In genomic region chr6:53771780-53772624, GRCh38 we compare ENCODE assay signal across 20 cellular contexts. TPM values are rescaled to one million over a fixed set of nuclear protein-coding genes. Genes with fewer than 3 reads are reported as not detected.
DNase-seq lines count a peak whose midpoint lies in the region; ATAC-seq and TF ChIP-seq lines count a peak whose summit lies in the region.
"Had no signal": no experiment of that assay in that cellular context is flagged by ENCODE, and none has a peak within 500 bp of the region (broad histone marks: within the 10 kb centered on the region; RNA-seq: fewer than 3 reads in every experiment).

No MANE protein-coding gene starts in this region.

- no peak for ATAC-seq in stimulated activated naive CD8-positive, alpha-beta T cell treated with anti-CD3 and anti-CD28 coated beads, Interleukin-15, amount 100 ng/mL, for 72 hours
- ATAC-seq: GM12878; stimulated activated naive CD8-positive, alpha-beta T cell treated with anti-CD3 and anti-CD28 coated beads, Interleukin-15, Interleukin-2, amounts not matched to agents 100 U/mL and 50 U/mL, for 24 hours; T-cell had no signal

- in situ Hi-C loops in brain microvascular endothelial cell (cut with HindIII; ENCODE audit: low pct_ligation_motif_present, low sequenced_read_pairs), result no loop called here

- DNase-seq in DMS 273 treated with DMSO at 0.1 percent for 48 hours (lab: John Stamatoyannopoulos, UW) (peak; percentile 97), M059J (ENCODE audit: low read depth) (peak; percentile 71), brain microvascular endothelial cell (peak; percentile 75), kidney tubule cell (ENCODE audit: low spot score) (peak; percentile 58), ureter (ENCODE audit: low spot score) (no peak)
- no peak for DNase-seq in activated naive CD4-positive, alpha-beta T cell (lab: John Stamatoyannopoulos, UW)
- DNase-seq in stimulated activated naive CD8-positive, alpha-beta T cell treated with anti-CD3 and anti-CD28 coated beads, Interleukin-15, amount 100 ng/mL, for 72 hours, result no peak
- DNase-seq in activated CD4-positive, alpha-beta T cell treated with anti-CD3 and anti-CD28 coated beads for 48 hours, result no peak
- DNase-seq: activated naive CD4-positive, alpha-beta T cell treated with anti-CD3 and anti-CD28 coated beads for 36 hours; C1 segment of cervical spinal cord; DND-41; effector CD4-positive, alpha-beta T cell; islet precursor cell; Kasumi-1; NCI-H1436; NCI-H510A treated with DMSO at 0.1 percent for 48 hours; stimulated activated CD4-positive, alpha-beta T cell treated with anti-CD3 and anti-CD28 coated beads, Interleukin-12 subunit alpha, Interleukin-12 subunit beta, amount 100 ng/mL, for 4 hours; stimulated activated naive CD8-positive, alpha-beta T cell treated with anti-CD3 and anti-CD28 coated beads, Interleukin-15, Interleukin-2, amounts not matched to agents 100 U/mL and 50 U/mL, for 24 hours; T-cell had no signal

- H3K27me3 Mint-ChIP-seq in stimulated activated naive CD8-positive, alpha-beta T cell treated with anti-CD3 and anti-CD28 coated beads, Interleukin-15, amount 100 ng/mL, for 72 hours, result no peaks in the 10 kb centered on the region

- no peak overlapping the region for H3K4me3 ChIP-seq in brain microvascular endothelial cell (ENCODE audit: low read depth, low read length)
- H3K4me3 ChIP-seq: GM12878 had no signal

- no peak overlapping the region for H3K4me3 Mint-ChIP-seq in stimulated activated naive CD8-positive, alpha-beta T cell treated with anti-CD3 and anti-CD28 coated beads, Interleukin-15, amount 100 ng/mL, for 72 hours
- H3K4me3 Mint-ChIP-seq: activated naive CD4-positive, alpha-beta T cell treated with anti-CD3 and anti-CD28 coated beads for 36 hours; T-cell had no signal

- TF ChIP-seq CTCF in brain microvascular endothelial cell (IDR thresholded peaks at IDR 0.05; ENCODE audit: low read depth, low read length, missing control alignments), result no peak

- peaks cover 0 to 8% of the 10 kb centered on the region in 2 donors for H3K9me3 Mint-ChIP-seq in stimulated activated naive CD8-positive, alpha-beta T cell treated with anti-CD3 and anti-CD28 coated beads, Interleukin-15, amount 100 ng/mL, for 72 hours
- H3K9me3 Mint-ChIP-seq: T-cell had no signal

- H3K27me3 ChIP-seq in brain microvascular endothelial cell (replicated peaks), result no peaks in the 10 kb centered on the region

- H3K27ac Mint-ChIP-seq in stimulated activated naive CD8-positive, alpha-beta T cell treated with anti-CD3 and anti-CD28 coated beads, Interleukin-15, amount 100 ng/mL, for 72 hours, result peak overlapping the region in 1 of 2 donors; percentile 47
- H3K27ac Mint-ChIP-seq: activated naive CD4-positive, alpha-beta T cell treated with anti-CD3 and anti-CD28 coated beads for 36 hours; T-cell had no signal

- no peak overlapping the region for H3K27ac ChIP-seq in brain microvascular endothelial cell

- no peaks in the 10 kb centered on the region for H3K4me1 Mint-ChIP-seq in stimulated activated naive CD8-positive, alpha-beta T cell treated with anti-CD3 and anti-CD28 coated beads, Interleukin-15, amount 100 ng/mL, for 72 hours
- H3K4me1 Mint-ChIP-seq: T-cell had no signal

- H3K36me3 ChIP-seq in brain microvascular endothelial cell (replicated peaks), result no peaks in the 10 kb centered on the region

RNA-seq across cellular contexts. Expression of gene LRRC1, which starts 22.8 kb away (rescaled TPM):
- 13.0 and 18.4 TPM in 2 replicates for total RNA-seq in M059J (2014; rRNA removed; shearing (Covaris generic))
- total RNA-seq in ureter, result 46.9 TPM

Comparison
In these comparisons a context has a peak if more than half of its experiments do, and no peak if none do; other contexts are left out.
1. DNase-seq: peak in DMS 273 treated with DMSO at 0.1 percent for 48 hours (single experiment), M059J (single experiment), brain microvascular endothelial cell (single experiment) and kidney tubule cell (single experiment); none in activated naive CD4-positive, alpha-beta T cell (0 of 4), ureter (single experiment), stimulated activated naive CD8-positive, alpha-beta T cell treated with anti-CD3 and anti-CD28 coated beads, Interleukin-15, amount 100 ng/mL, for 72 hours (0 of 2) and activated CD4-positive, alpha-beta T cell treated with anti-CD3 and anti-CD28 coated beads for 48 hours (single experiment).